10 cellular contexts compared by ENCODE assay signal in genomic region chr11:64644348-64645242, GRCh38.
A peak's percentile ranks its signal among the peaks of the same experiment; 100 is the strongest.
DNase-seq lines count a peak whose midpoint lies in the region; ATAC-seq and TF ChIP-seq lines count a peak whose summit lies in the region.
"Had no signal": no experiment of that assay in that cellular context is flagged by ENCODE, and none has a peak within 500 bp of the region (broad histone marks: within the 10 kb centered on the region; RNA-seq: fewer than 3 reads in every experiment).

No MANE protein-coding gene starts in this region.

- H3K4me3 ChIP-seq in OCI-LY3 (ENCODE audit: low read length), result no peak overlapping the region

- no peak overlapping the region for H2AFZ ChIP-seq in OCI-LY3 (ENCODE audit: low read depth, low read length)

- ATAC-seq in HG02840 (IDR thresholded peaks at IDR 0.05; ENCODE audit: low FRiP score, unreplicated experiment), result no peak

- peak; percentile 51 for TF ChIP-seq CTCF in OCI-LY3 (IDR thresholded peaks at IDR 0.05; ENCODE audit: low read depth, low read length)

- H3K27ac ChIP-seq in OCI-LY3 (ENCODE audit: low read length), result no peak overlapping the region

- peak; percentile 91 for DNase-seq in 8988T
- DNase-seq in GM03348 (ENCODE audit: low spot score), result peak; percentile 31
- peak; percentile 24 for DNase-seq in germinal center (ENCODE audit: low spot score)
- no peak for DNase-seq in NCI-H526 treated with DMSO at 0.1 percent for 48 hours (lab: John Stamatoyannopoulos, UW)
- DNase-seq in NCI-H510A treated with DMSO at 0.1 percent for 48 hours (lab: John Stamatoyannopoulos, UW), result no peak
- no peak for DNase-seq in activated CD4-positive, alpha-beta T cell treated with anti-CD3 and anti-CD28 coated beads, Interleukin-2, amount 50 U/mL, for 48 hours
- DNase-seq: NCI-H2081 treated with DMSO at 0.1 percent for 48 hours, small intestine had no signal

- no peaks in the 10 kb centered on the region for H3K36me3 ChIP-seq in OCI-LY3 (replicated peaks; ENCODE audit: low read depth, low read length)

- H3K9ac ChIP-seq in OCI-LY3 (ENCODE audit: low read length), result no peak overlapping the region

- H3K79me2 ChIP-seq in OCI-LY3 (ENCODE audit: low read length), result no peaks in the 10 kb centered on the region

- H3K4me2 ChIP-seq in OCI-LY3 (ENCODE audit: low read length), result no peak overlapping the region

- H3K27me3 ChIP-seq in OCI-LY3 (ENCODE audit: low read depth, low read length), result peaks cover 8% of the 10 kb centered on the region

- H4K20me1 ChIP-seq in OCI-LY3 (ENCODE audit: insufficient read depth, low read length), result no peaks in the 10 kb centered on the region

- H3K4me1 ChIP-seq in OCI-LY3 (ENCODE audit: low read length), result no peaks in the 10 kb centered on the region

- H3K9me3 ChIP-seq in OCI-LY3 (ENCODE audit: insufficient read depth, low read length), result no peaks in the 10 kb centered on the region

Comparison
In these comparisons a context has a peak if more than half of its experiments do, and no peak if none do; other contexts are left out.
1. DNase-seq: peak in 8988T (single experiment), GM03348 (single experiment) and germinal center (single experiment); none in NCI-H526 treated with DMSO at 0.1 percent for 48 hours (single experiment), NCI-H510A treated with DMSO at 0.1 percent for 48 hours (single experiment) and activated CD4-positive, alpha-beta T cell treated with anti-CD3 and anti-CD28 coated beads, Interleukin-2, amount 50 U/mL, for 48 hours (0 of 2).